Comparison of ENCODE assay signal across 1 cellular context in the genomic region with DNA sequence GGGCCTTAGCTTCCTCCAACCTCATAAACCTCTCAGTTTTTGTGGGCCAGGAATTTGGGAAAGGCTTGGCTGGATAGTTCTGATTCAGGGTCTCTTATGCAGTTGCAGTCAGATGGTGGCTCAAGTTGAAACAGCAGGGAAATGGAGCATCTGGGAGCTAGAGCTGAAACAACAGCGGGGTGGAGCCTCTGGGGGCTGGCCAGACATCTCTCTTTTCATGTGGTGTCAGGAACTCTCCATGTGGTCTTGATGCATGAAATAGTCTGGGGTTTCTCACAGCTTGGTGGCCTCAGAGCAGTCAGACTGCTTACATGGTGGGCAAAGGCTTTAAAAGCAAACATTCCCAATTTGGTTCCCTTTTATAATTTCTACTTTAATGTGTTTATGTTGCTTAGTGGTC.
TF ChIP-seq lines count a peak whose summit lies in the region.

No MANE protein-coding gene starts in this region.

TF ChIP-seq in GM23338, 12 proteins besides CTCF, POLR2A, EP300 and RAD21 (continued from another document):
- TF ChIP-seq, protein P1, sequence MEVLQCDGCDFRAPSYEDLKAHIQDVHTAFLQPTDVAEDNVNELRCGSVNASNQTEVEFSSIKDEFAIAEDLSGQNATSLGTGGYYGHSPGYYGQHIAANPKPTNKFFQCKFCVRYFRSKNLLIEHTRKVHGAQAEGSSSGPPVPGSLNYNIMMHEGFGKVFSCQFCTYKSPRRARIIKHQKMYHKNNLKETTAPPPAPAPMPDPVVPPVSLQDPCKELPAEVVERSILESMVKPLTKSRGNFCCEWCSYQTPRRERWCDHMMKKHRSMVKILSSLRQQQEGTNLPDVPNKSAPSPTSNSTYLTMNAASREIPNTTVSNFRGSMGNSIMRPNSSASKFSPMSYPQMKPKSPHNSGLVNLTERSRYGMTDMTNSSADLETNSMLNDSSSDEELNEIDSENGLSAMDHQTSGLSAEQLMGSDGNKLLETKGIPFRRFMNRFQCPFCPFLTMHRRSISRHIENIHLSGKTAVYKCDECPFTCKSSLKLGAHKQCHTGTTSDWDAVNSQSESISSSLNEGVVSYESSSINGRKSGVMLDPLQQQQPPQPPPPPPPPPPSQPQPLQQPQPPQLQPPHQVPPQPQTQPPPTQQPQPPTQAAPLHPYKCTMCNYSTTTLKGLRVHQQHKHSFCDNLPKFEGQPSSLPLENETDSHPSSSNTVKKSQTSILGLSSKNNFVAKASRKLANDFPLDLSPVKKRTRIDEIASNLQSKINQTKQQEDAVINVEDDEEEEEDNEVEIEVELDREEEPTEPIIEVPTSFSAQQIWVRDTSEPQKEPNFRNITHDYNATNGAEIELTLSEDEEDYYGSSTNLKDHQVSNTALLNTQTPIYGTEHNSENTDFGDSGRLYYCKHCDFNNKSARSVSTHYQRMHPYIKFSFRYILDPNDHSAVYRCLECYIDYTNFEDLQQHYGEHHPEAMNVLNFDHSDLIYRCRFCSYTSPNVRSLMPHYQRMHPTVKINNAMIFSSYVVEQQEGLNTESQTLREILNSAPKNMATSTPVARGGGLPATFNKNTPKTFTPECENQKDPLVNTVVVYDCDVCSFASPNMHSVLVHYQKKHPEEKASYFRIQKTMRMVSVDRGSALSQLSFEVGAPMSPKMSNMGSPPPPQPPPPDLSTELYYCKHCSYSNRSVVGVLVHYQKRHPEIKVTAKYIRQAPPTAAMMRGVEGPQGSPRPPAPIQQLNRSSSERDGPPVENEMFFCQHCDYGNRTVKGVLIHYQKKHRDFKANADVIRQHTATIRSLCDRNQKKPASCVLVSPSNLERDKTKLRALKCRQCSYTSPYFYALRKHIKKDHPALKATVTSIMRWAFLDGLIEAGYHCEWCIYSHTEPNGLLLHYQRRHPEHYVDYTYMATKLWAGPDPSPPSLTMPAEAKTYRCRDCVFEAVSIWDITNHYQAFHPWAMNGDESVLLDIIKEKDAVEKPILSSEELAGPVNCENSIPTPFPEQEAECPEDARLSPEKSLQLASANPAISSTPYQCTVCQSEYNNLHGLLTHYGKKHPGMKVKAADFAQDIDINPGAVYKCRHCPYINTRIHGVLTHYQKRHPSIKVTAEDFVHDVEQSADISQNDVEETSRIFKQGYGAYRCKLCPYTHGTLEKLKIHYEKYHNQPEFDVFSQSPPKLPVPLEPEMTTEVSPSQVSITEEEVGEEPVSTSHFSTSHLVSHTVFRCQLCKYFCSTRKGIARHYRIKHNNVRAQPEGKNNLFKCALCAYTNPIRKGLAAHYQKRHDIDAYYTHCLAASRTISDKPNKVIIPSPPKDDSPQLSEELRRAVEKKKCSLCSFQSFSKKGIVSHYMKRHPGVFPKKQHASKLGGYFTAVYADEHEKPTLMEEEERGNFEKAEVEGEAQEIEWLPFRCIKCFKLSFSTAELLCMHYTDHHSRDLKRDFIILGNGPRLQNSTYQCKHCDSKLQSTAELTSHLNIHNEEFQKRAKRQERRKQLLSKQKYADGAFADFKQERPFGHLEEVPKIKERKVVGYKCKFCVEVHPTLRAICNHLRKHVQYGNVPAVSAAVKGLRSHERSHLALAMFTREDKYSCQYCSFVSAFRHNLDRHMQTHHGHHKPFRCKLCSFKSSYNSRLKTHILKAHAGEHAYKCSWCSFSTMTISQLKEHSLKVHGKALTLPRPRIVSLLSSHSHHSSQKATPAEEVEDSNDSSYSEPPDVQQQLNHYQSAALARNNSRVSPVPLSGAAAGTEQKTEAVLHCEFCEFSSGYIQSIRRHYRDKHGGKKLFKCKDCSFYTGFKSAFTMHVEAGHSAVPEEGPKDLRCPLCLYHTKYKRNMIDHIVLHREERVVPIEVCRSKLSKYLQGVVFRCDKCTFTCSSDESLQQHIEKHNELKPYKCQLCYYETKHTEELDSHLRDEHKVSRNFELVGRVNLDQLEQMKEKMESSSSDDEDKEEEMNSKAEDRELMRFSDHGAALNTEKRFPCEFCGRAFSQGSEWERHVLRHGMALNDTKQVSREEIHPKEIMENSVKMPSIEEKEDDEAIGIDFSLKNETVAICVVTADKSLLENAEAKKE (CRISPR knock-in tag; IDR thresholded peaks at IDR 0.05): no peak
- TF ChIP-seq, protein P2, sequence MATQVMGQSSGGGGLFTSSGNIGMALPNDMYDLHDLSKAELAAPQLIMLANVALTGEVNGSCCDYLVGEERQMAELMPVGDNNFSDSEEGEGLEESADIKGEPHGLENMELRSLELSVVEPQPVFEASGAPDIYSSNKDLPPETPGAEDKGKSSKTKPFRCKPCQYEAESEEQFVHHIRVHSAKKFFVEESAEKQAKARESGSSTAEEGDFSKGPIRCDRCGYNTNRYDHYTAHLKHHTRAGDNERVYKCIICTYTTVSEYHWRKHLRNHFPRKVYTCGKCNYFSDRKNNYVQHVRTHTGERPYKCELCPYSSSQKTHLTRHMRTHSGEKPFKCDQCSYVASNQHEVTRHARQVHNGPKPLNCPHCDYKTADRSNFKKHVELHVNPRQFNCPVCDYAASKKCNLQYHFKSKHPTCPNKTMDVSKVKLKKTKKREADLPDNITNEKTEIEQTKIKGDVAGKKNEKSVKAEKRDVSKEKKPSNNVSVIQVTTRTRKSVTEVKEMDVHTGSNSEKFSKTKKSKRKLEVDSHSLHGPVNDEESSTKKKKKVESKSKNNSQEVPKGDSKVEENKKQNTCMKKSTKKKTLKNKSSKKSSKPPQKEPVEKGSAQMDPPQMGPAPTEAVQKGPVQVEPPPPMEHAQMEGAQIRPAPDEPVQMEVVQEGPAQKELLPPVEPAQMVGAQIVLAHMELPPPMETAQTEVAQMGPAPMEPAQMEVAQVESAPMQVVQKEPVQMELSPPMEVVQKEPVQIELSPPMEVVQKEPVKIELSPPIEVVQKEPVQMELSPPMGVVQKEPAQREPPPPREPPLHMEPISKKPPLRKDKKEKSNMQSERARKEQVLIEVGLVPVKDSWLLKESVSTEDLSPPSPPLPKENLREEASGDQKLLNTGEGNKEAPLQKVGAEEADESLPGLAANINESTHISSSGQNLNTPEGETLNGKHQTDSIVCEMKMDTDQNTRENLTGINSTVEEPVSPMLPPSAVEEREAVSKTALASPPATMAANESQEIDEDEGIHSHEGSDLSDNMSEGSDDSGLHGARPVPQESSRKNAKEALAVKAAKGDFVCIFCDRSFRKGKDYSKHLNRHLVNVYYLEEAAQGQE (IDR thresholded peaks at IDR 0.05; ENCODE audit: unreplicated experiment): no peak
- TF ChIP-seq ZNF331 (CRISPR knock-in tag; IDR thresholded peaks at IDR 0.05; ENCODE audit: low read depth): no peak
